In genomic region chr19:38361633-38362075, GRCh38 we compare ENCODE assay signal across 8 cellular contexts. TPM values are rescaled to one million over a fixed set of nuclear protein-coding genes. Genes with fewer than 3 reads are reported as not detected.
DNase-seq lines count a peak whose midpoint lies in the region; ATAC-seq and TF ChIP-seq lines count a peak whose summit lies in the region.

No MANE protein-coding gene starts in this region.

- no peaks in the 10 kb centered on the region for H3K9me3 Mint-ChIP-seq in activated CD8-positive, alpha-beta T cell treated with anti-CD3 and anti-CD28 coated beads for 36 hours

- peak; percentile 26 for TF ChIP-seq CTCF in activated CD8-positive, alpha-beta T cell treated with anti-CD3 and anti-CD28 coated beads for 36 hours (IDR thresholded peaks at IDR 0.05)

- CTCF ChIA-PET in activated CD8-positive, alpha-beta T cell treated with anti-CD3 and anti-CD28 coated beads for 36 hours (lab: Charles Lee) = interaction anchor here (0.7 to 2.3 kb wide), 4 partner anchors 12 to 118 kb away, joined by 3 to 7 read pairs (median 4); partner anchors contain the start of genes CATSPERG, FAM98C and PSMD8

- no peak overlapping the region for H3K27ac Mint-ChIP-seq in activated CD8-positive, alpha-beta T cell treated with anti-CD3 and anti-CD28 coated beads for 36 hours

- peak overlapping the region; percentile 70 for H3K4me3 ChIP-seq in effector memory CD4-positive, alpha-beta T cell (ENCODE audit: insufficient read depth, low read depth, low read length, poor library complexity, severe bottlenecking)

- H3K27me3 ChIP-seq in effector memory CD4-positive, alpha-beta T cell (replicated peaks; ENCODE audit: control insufficient read depth, insufficient read depth, low read length, poor library complexity, severe bottlenecking) = no peaks in the 10 kb centered on the region

- no peaks in the 10 kb centered on the region for H3K36me3 Mint-ChIP-seq in activated CD8-positive, alpha-beta T cell treated with anti-CD3 and anti-CD28 coated beads for 36 hours (ENCODE audit: low read depth)

- H3K27ac ChIP-seq in effector memory CD4-positive, alpha-beta T cell (ENCODE audit: insufficient read depth, low read length, poor library complexity, severe bottlenecking) = no peak overlapping the region

- peak; percentile 40 for ATAC-seq in HG02852 (IDR thresholded peaks at IDR 0.05; ENCODE audit: unreplicated experiment)
- peak; percentile 78 for ATAC-seq in activated CD8-positive, alpha-beta T cell treated with anti-CD3 and anti-CD28 coated beads for 36 hours
- no peak for ATAC-seq in HG02763 (IDR thresholded peaks at IDR 0.05; ENCODE audit: unreplicated experiment)

- H3K4me1 Mint-ChIP-seq in activated CD8-positive, alpha-beta T cell treated with anti-CD3 and anti-CD28 coated beads for 36 hours (ENCODE audit: low read depth) = peaks cover 10% of the 10 kb centered on the region

- no peaks in the 10 kb centered on the region for H3K9me3 ChIP-seq in effector memory CD4-positive, alpha-beta T cell (ENCODE audit: control insufficient read depth, low read length)

- peak overlapping the region; percentile 78 for H3K4me3 Mint-ChIP-seq in activated CD8-positive, alpha-beta T cell treated with anti-CD3 and anti-CD28 coated beads for 36 hours

- POLR2A ChIA-PET in activated CD8-positive, alpha-beta T cell treated with anti-CD3 and anti-CD28 coated beads for 36 hours (lab: Charles Lee) = interaction anchor here (2.9 kb wide), 1 partner anchor 12 kb away, joined by 13 read pairs; the partner anchor contains the start of gene PSMD8

- no peaks in the 10 kb centered on the region for H3K36me3 ChIP-seq in effector memory CD4-positive, alpha-beta T cell (ENCODE audit: control insufficient read depth, insufficient read depth, low read length)

- DNase-seq in DMS 273 treated with DMSO at 0.1 percent for 48 hours (lab: John Stamatoyannopoulos, UW) (peak; percentile 70), NCI-H748 (lab: John Stamatoyannopoulos, UW; ENCODE audit: unreplicated experiment) (peak; percentile 96), medulla oblongata (ENCODE audit: extremely low spot score) (peak; percentile 45)
- DNase-seq in activated CD8-positive, alpha-beta T cell treated with anti-CD3 and anti-CD28 coated beads for 36 hours = peak; percentile 76
- DNase-seq in effector memory CD4-positive, alpha-beta T cell = peak; percentile 42 to 54 (median 45)
- peak; percentile 31 to 44 (median 36) for DNase-seq in stimulated activated CD4-positive, alpha-beta T cell treated with anti-CD3 and anti-CD28 coated beads, TNF-alpha, amount 100 ng/mL, for 4 hours (ENCODE audit: low read depth in 3 of 3)

- H3K27me3 Mint-ChIP-seq in activated CD8-positive, alpha-beta T cell treated with anti-CD3 and anti-CD28 coated beads for 36 hours = peaks cover 25% of the 10 kb centered on the region

- intact Hi-C loops in activated CD8-positive, alpha-beta T cell treated with anti-CD3 and anti-CD28 coated beads for 36 hours (cut with micrococcal nuclease) = no loop called here

- peaks cover 15% of the 10 kb centered on the region for H3K4me1 ChIP-seq in effector memory CD4-positive, alpha-beta T cell (ENCODE audit: control insufficient read depth, insufficient read depth, low read length, poor library complexity, severe bottlenecking)

RNA-seq across cellular contexts. Expression of gene PSMD8, which starts 12.7 kb away (rescaled TPM):
- 100 to 1,000 TPM; 178 to 191 TPM for total RNA-seq in activated CD8-positive, alpha-beta T cell treated with anti-CD3 and anti-CD28 coated beads for 36 hours

RNA-seq across cellular contexts. Expression of gene CATSPERG, which starts 26.0 kb away (rescaled TPM):
- 1 to 10 TPM; 3.4 to 5.8 TPM for total RNA-seq in activated CD8-positive, alpha-beta T cell treated with anti-CD3 and anti-CD28 coated beads for 36 hours

RNA-seq across cellular contexts. Expression of gene GGN, which starts 26.2 kb away (rescaled TPM):
- not detected for total RNA-seq in activated CD8-positive, alpha-beta T cell treated with anti-CD3 and anti-CD28 coated beads for 36 hours

RNA-seq across cellular contexts. Expression of gene SPRED3, which starts 26.8 kb away (rescaled TPM):
- total RNA-seq in activated CD8-positive, alpha-beta T cell treated with anti-CD3 and anti-CD28 coated beads for 36 hours = 1 to 10 TPM in 1 of 2 experiments, under 1 TPM in 1; 0.69 to 1.5 TPM

RNA-seq across cellular contexts. Expression of gene FAM98C, which starts 41.2 kb away (rescaled TPM):
- 10 to 100 TPM; 11.7 to 12.5 TPM for total RNA-seq in activated CD8-positive, alpha-beta T cell treated with anti-CD3 and anti-CD28 coated beads for 36 hours

Comparison
In these comparisons a context has a peak if more than half of its experiments do, and no peak if none do; other contexts are left out.
1. DNase-seq: peak in every context shown above with its lines; median percentile 96 in NCI-H748; 76 in activated CD8-positive, alpha-beta T cell treated with anti-CD3 and anti-CD28 coated beads for 36 hours; 70 in DMS 273 treated with DMSO at 0.1 percent for 48 hours; 45 in effector memory CD4-positive, alpha-beta T cell; 45 in medulla oblongata; 36 in stimulated activated CD4-positive, alpha-beta T cell treated with anti-CD3 and anti-CD28 coated beads, TNF-alpha, amount 100 ng/mL, for 4 hours.